In the genomic region with DNA sequence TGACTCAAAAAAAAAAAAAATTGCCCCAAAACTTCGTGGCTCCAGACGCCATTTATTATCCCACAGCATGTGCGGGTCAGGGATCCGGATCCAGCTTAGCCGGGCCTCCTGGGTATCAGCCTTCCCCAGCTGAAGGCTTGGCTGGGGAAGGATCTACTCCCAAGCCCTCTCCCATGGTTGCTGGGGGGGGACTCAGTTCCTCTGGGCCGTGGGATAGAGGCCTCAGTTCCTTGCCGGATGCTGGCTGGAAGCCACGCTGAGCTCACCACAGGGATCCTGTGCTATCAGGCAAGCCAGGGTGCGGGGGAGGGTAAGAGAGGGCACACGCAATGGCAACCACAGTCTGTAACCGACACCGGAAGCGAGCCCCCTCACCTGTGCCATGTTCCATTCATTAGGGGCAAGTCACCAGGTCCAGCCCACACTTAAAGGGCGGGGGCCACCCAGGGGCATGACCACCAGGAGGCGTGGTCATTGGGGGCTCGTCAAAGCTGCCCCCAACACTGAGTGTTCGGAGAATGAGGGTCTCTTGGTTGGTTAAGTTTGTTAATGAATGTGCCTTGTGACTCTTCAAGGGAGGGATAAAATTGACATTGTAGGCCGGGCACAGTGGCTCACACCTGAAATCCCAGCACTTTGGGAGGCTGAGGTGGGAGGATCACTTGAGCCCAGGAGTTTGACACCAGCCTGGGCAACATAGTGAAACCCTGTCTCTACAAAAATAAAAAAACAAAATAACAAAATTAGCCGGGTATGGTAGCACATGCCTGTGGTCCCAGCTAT, we compare ENCODE assay signal across 1 cellular context.
TF ChIP-seq lines count a peak whose summit lies in the region.

No MANE protein-coding gene starts in this region.

TF ChIP-seq in K562, 482 proteins besides CTCF, POLR2A, EP300 and RAD21 (continued from another document and continues in another):
- TF ChIP-seq, protein P1, sequence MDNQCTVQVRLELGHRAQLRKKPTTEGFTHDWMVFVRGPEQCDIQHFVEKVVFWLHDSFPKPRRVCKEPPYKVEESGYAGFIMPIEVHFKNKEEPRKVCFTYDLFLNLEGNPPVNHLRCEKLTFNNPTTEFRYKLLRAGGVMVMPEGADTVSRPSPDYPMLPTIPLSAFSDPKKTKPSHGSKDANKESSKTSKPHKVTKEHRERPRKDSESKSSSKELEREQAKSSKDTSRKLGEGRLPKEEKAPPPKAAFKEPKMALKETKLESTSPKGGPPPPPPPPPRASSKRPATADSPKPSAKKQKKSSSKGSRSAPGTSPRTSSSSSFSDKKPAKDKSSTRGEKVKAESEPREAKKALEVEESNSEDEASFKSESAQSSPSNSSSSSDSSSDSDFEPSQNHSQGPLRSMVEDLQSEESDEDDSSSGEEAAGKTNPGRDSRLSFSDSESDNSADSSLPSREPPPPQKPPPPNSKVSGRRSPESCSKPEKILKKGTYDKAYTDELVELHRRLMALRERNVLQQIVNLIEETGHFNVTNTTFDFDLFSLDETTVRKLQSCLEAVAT (IDR thresholded peaks at IDR 0.05) = peak in 1 of 2 experiments; percentile 53; a peak in 2 of 4 replicates
- TF ChIP-seq TEAD2 (tag; IDR thresholded peaks at IDR 0.05) = no peak
- TF ChIP-seq NFIC (IDR thresholded peaks at IDR 0.05) = peak; percentile 96
- 0 out of 2 replicates have a peak, but pooled peaks have one; percentile 43 for TF ChIP-seq ZNF41 (CRISPR knock-in tag; conservative IDR thresholded peaks at IDR 0.05)
- peak; percentile 63; the same call in 1 of the 2 replicates for TF ChIP-seq FOXM1 (IDR thresholded peaks at IDR 0.05; ENCODE audit: low read depth)
- TF ChIP-seq FOXM1 (CRISPR knock-in tag; IDR thresholded peaks at IDR 0.05; ENCODE audit: low read depth) = no peak
- peak; percentile 94 for TF ChIP-seq KLF16 (IDR thresholded peaks at IDR 0.05)
- TF ChIP-seq ZNF311 (CRISPR knock-in tag; IDR thresholded peaks at IDR 0.05) = peak; percentile 89
- TF ChIP-seq ZNF12 (CRISPR knock-in tag; IDR thresholded peaks at IDR 0.05) = 0 out of 2 replicates have a peak, but pooled peaks have one; percentile 59
- TF ChIP-seq, protein P2, sequence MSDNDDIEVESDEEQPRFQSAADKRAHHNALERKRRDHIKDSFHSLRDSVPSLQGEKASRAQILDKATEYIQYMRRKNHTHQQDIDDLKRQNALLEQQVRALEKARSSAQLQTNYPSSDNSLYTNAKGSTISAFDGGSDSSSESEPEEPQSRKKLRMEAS (CRISPR knock-in tag; IDR thresholded peaks at IDR 0.05) = peak; percentile 77
- TF ChIP-seq, protein P3, sequence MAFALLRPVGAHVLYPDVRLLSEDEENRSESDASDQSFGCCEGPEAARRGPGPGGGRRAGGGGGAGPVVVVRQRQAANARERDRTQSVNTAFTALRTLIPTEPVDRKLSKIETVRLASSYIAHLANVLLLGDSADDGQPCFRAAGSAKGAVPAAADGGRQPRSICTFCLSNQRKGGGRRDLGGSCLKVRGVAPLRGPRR (CRISPR knock-in tag; IDR thresholded peaks at IDR 0.05) = peak; percentile 89
- TF ChIP-seq MAFK (IDR thresholded peaks at IDR 0.05; ENCODE audit: low read length) = no peak
- no peak for TF ChIP-seq HNRNPLL (IDR thresholded peaks at IDR 0.05; ENCODE audit: low read depth, low read length, poor library complexity, severe bottlenecking)
- peak; percentile 20 to 35; a peak in 2 of 4 replicates for TF ChIP-seq NRF1 (conservative IDR thresholded peaks at IDR 0.05 in 1 of 2, IDR thresholded peaks at IDR 0.05 in 1 of 2)
- 0 out of 2 replicates have a peak, but pooled peaks have one; percentile 38 for TF ChIP-seq ZNF197 (CRISPR knock-in tag; IDR thresholded peaks at IDR 0.05; ENCODE audit: low read depth)
- peak; percentile 87 to 92 for TF ChIP-seq TRIM24 (IDR thresholded peaks at IDR 0.05)
- no peak for TF ChIP-seq NFE2L1 (tag; IDR thresholded peaks at IDR 0.05; ENCODE audit: borderline replicate concordance, low read depth)
- TF ChIP-seq, protein P4, sequence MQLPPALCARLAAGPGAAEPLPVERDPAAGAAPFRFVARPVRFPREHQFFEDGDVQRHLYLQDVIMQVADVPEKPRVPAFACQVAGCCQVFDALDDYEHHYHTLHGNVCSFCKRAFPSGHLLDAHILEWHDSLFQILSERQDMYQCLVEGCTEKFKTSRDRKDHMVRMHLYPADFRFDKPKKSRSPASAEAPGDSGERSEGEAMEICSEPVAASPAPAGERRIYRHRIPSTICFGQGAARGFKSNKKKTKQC (CRISPR knock-in tag; IDR thresholded peaks at IDR 0.05) = 0 out of 2 replicates have a peak, but pooled peaks have one; percentile 67
- TF ChIP-seq EGR1 (conservative IDR thresholded peaks at IDR 0.05) = peak; percentile 95
- TF ChIP-seq CHD2 (IDR thresholded peaks at IDR 0.05; ENCODE audit: low read depth, low read length) = peak; percentile 64; the same call in 1 of the 2 replicates
- 0 out of 4 replicates have a peak, but pooled peaks of 1 of the 2 experiments have one; percentile 51 for TF ChIP-seq KDM4B (IDR thresholded peaks at IDR 0.05; ENCODE audit: borderline replicate concordance in 2 of 2, low read depth in 1 of 2)
- TF ChIP-seq, protein P5, sequence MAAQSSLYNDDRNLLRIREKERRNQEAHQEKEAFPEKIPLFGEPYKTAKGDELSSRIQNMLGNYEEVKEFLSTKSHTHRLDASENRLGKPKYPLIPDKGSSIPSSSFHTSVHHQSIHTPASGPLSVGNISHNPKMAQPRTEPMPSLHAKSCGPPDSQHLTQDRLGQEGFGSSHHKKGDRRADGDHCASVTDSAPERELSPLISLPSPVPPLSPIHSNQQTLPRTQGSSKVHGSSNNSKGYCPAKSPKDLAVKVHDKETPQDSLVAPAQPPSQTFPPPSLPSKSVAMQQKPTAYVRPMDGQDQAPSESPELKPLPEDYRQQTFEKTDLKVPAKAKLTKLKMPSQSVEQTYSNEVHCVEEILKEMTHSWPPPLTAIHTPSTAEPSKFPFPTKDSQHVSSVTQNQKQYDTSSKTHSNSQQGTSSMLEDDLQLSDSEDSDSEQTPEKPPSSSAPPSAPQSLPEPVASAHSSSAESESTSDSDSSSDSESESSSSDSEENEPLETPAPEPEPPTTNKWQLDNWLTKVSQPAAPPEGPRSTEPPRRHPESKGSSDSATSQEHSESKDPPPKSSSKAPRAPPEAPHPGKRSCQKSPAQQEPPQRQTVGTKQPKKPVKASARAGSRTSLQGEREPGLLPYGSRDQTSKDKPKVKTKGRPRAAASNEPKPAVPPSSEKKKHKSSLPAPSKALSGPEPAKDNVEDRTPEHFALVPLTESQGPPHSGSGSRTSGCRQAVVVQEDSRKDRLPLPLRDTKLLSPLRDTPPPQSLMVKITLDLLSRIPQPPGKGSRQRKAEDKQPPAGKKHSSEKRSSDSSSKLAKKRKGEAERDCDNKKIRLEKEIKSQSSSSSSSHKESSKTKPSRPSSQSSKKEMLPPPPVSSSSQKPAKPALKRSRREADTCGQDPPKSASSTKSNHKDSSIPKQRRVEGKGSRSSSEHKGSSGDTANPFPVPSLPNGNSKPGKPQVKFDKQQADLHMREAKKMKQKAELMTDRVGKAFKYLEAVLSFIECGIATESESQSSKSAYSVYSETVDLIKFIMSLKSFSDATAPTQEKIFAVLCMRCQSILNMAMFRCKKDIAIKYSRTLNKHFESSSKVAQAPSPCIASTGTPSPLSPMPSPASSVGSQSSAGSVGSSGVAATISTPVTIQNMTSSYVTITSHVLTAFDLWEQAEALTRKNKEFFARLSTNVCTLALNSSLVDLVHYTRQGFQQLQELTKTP (IDR thresholded peaks at IDR 0.05; ENCODE audit: low read depth in 1 of 2, partially characterized antibody in 2 of 2) = peak in 1 of 2 experiments; percentile 42
- peak; percentile 89 for TF ChIP-seq ATF7 (IDR thresholded peaks at IDR 0.05)
- TF ChIP-seq, protein P6, sequence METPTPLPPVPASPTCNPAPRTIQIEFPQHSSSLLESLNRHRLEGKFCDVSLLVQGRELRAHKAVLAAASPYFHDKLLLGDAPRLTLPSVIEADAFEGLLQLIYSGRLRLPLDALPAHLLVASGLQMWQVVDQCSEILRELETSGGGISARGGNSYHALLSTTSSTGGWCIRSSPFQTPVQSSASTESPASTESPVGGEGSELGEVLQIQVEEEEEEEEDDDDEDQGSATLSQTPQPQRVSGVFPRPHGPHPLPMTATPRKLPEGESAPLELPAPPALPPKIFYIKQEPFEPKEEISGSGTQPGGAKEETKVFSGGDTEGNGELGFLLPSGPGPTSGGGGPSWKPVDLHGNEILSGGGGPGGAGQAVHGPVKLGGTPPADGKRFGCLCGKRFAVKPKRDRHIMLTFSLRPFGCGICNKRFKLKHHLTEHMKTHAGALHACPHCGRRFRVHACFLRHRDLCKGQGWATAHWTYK (CRISPR knock-in tag; IDR thresholded peaks at IDR 0.05) = peak; percentile 93
- no peak for TF ChIP-seq C11orf30 (IDR thresholded peaks at IDR 0.05; ENCODE audit: low read depth)
- no peak for TF ChIP-seq ZNF696 (CRISPR knock-in tag; conservative IDR thresholded peaks at IDR 0.05)
- TF ChIP-seq HMGN3 (IDR thresholded peaks at IDR 0.05; ENCODE audit: borderline replicate concordance, extremely low read depth, insufficient read length, low read depth, low read length) = peak; percentile 98
- TF ChIP-seq, protein P7, sequence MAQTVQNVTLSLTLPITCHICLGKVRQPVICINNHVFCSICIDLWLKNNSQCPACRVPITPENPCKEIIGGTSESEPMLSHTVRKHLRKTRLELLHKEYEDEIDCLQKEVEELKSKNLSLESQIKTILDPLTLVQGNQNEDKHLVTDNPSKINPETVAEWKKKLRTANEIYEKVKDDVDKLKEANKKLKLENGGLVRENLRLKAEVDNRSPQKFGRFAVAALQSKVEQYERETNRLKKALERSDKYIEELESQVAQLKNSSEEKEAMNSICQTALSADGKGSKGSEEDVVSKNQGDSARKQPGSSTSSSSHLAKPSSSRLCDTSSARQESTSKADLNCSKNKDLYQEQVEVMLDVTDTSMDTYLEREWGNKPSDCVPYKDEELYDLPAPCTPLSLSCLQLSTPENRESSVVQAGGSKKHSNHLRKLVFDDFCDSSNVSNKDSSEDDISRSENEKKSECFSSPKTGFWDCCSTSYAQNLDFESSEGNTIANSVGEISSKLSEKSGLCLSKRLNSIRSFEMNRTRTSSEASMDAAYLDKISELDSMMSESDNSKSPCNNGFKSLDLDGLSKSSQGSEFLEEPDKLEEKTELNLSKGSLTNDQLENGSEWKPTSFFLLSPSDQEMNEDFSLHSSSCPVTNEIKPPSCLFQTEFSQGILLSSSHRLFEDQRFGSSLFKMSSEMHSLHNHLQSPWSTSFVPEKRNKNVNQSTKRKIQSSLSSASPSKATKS (CRISPR knock-in tag; IDR thresholded peaks at IDR 0.05) = no peak; the same call in 1 of the 2 replicates
- TF ChIP-seq, protein P8, sequence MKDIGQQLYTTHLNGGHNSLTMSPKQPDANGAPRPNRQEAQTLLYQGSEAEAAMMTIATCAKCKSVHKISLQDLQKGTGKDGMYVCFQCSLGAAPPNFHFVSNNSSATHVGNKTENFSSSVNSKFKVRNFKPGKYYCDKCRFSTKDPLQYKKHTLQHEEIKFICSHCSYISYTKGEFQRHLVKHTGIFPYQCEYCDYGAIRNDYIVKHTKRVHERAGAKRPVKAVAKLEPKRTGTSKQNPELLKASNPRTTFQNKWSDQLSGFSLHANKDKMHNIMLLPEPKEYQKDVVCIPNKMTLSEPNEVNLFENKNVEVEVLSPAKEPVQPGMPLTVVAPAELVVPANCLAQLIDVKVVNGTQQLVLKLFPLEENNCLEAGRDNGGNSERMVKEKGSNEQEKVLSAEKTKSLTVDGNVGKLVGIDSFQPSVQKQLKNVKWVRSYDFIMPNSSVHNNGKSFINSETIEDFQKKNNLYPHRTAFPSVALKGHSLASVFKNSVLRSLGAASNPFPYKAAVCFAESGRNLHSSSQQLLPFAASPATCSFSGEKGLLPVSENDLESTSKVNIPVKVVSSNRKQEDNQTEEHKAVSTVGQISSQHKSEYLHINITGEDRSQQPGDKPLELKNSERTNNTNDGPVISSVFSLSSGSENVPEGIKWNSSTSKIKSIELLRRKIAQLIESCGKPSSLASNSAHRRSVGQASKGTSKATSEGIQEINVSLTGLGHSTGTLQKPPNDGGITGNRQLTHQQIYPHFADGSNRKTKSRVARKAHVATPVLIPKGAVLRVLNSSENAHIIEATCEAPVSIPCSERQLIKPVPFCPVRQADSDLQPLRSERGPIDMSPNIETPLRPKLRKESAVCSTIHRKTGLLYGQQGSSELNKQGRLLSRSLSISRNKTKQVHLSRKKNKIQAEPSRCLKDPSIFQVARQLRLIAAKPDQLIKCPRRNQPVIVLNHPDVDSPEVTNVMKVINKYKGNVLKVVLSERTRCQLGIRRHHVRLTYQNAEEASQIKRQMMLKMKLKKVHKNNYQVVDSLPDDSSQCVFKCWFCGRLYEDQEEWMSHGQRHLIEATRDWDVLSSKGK (CRISPR knock-in tag; IDR thresholded peaks at IDR 0.05) = no peak
- TF ChIP-seq KHSRP (IDR thresholded peaks at IDR 0.05) = peak; percentile 44; the same call in 1 of the 2 replicates
- TF ChIP-seq ZNF184 (CRISPR knock-in tag; IDR thresholded peaks at IDR 0.05) = no peak
- TF ChIP-seq ZNF431 (CRISPR knock-in tag; IDR thresholded peaks at IDR 0.05) = no peak
- TF ChIP-seq PHF20 (IDR thresholded peaks at IDR 0.05; ENCODE audit: partially characterized antibody) = no peak
- 0 out of 2 replicates have a peak, but pooled peaks have one; percentile 15 for TF ChIP-seq NR2C1 (IDR thresholded peaks at IDR 0.05)
- peak; percentile 40; the same call in 1 of the 2 replicates for TF ChIP-seq NR2C1 (tag; IDR thresholded peaks at IDR 0.05)
- 0 out of 2 replicates have a peak, but pooled peaks have one; percentile 75 for TF ChIP-seq ZNF76 (CRISPR knock-in tag; IDR thresholded peaks at IDR 0.05; ENCODE audit: borderline replicate concordance)
- peak; percentile 96 for TF ChIP-seq GATAD2B (IDR thresholded peaks at IDR 0.05; ENCODE audit: borderline replicate concordance)
- TF ChIP-seq, protein P9, sequence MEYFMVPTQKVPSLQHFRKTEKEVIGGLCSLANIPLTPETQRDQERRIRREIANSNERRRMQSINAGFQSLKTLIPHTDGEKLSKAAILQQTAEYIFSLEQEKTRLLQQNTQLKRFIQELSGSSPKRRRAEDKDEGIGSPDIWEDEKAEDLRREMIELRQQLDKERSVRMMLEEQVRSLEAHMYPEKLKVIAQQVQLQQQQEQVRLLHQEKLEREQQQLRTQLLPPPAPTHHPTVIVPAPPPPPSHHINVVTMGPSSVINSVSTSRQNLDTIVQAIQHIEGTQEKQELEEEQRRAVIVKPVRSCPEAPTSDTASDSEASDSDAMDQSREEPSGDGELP (CRISPR knock-in tag; IDR thresholded peaks at IDR 0.05; ENCODE audit: borderline replicate concordance) = peak; percentile 85; the same call in 1 of the 2 replicates
- TF ChIP-seq, protein P10, sequence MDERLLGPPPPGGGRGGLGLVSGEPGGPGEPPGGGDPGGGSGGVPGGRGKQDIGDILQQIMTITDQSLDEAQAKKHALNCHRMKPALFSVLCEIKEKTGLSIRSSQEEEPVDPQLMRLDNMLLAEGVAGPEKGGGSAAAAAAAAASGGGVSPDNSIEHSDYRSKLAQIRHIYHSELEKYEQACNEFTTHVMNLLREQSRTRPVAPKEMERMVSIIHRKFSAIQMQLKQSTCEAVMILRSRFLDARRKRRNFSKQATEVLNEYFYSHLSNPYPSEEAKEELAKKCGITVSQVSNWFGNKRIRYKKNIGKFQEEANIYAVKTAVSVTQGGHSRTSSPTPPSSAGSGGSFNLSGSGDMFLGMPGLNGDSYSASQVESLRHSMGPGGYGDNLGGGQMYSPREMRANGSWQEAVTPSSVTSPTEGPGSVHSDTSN (CRISPR knock-in tag; IDR thresholded peaks at IDR 0.05; ENCODE audit: low read depth) = no peak
- TF ChIP-seq, protein P10 (tag; conservative IDR thresholded peaks at IDR 0.05; ENCODE audit: low read depth) = peak; percentile 26; the same call in 1 of the 2 replicates
- TF ChIP-seq NCOA1 (IDR thresholded peaks at IDR 0.05; ENCODE audit: low read depth) = peak; percentile 90
